ENCODE assay signal across 26 cellular contexts in genomic region chr2:168874368-168875005, GRCh38. TPM values are rescaled to one million over a fixed set of nuclear protein-coding genes. Genes with fewer than 3 reads are reported as not detected.
"Had no signal": no experiment of that assay in that cellular context is flagged by ENCODE, and none has a peak within 500 bp of the region (broad histone marks: within the 10 kb centered on the region; RNA-seq: fewer than 3 reads in every experiment).

No MANE protein-coding gene starts in this region.

- H3K9me3 Mint-ChIP-seq: activated naive CD8-positive, alpha-beta T cell treated with anti-CD3 and anti-CD28 coated beads, Interleukin-2, amount 50 U/mL, for 24 hours; immature natural killer cell; natural killer cell had no signal

- DNase-seq: activated CD4-positive, alpha-beta T cell treated with anti-CD3 and anti-CD28 coated beads, Interleukin-2, amount 50 U/mL, for 4 hours; activated gamma-delta T cell; activated naive CD4-positive, alpha-beta T cell treated with anti-CD3 and anti-CD28 coated beads, Interleukin-2, amount 50 U/mL, for 16 hours; activated naive CD8-positive, alpha-beta T cell treated with anti-CD3 and anti-CD28 coated beads, Interleukin-2, amount 50 U/mL, for 24 hours; cerebellar nuclear complex; cortex of kidney; effector CD4-positive, alpha-beta T cell; erythroblast; foreskin keratinocyte; immature natural killer cell; kidney glomerular epithelial cell; left ventricle myocardium inferior; natural killer cell; spleen; stimulated activated CD4-positive, alpha-beta T cell treated with anti-CD3 and anti-CD28 coated beads, Interleukin-4, amount 100 ng/mL, for 24 hours; stimulated activated naive CD8-positive, alpha-beta T cell treated with anti-CD3 and anti-CD28 coated beads, Interleukin-15, Interleukin-2, amounts not matched to agents 100 U/mL and 50 U/mL, for 24 hours; upper lobe of right lung; WERI-Rb-1 had no signal

- H2AFZ ChIP-seq: hepatocyte had no signal

- ATAC-seq: activated naive CD8-positive, alpha-beta T cell treated with anti-CD3 and anti-CD28 coated beads, Interleukin-2, amount 50 U/mL, for 24 hours; foreskin keratinocyte; natural killer cell; stimulated activated naive CD8-positive, alpha-beta T cell treated with anti-CD3 and anti-CD28 coated beads, Interleukin-15, Interleukin-2, amounts not matched to agents 100 U/mL and 50 U/mL, for 24 hours; upper lobe of right lung had no signal

- H3K4me3 Mint-ChIP-seq: activated naive CD8-positive, alpha-beta T cell treated with anti-CD3 and anti-CD28 coated beads, Interleukin-2, amount 50 U/mL, for 24 hours; immature natural killer cell; natural killer cell; T-helper 2 cell treated with Interferon-gamma antibody and Interleukin-4, amounts not matched to agents 5 μg/mL and 100 μg/mL, for 36 hours had no signal

- H3K27me3 Mint-ChIP-seq: activated naive CD8-positive, alpha-beta T cell treated with anti-CD3 and anti-CD28 coated beads, Interleukin-2, amount 50 U/mL, for 24 hours had no signal

- H3K36me3 ChIP-seq: left ventricle myocardium inferior, prostate gland, upper lobe of right lung had no signal

- H3K79me2 ChIP-seq: hepatocyte had no signal

- H3K36me3 Mint-ChIP-seq: immature natural killer cell, natural killer cell had no signal

- H3K4me3 ChIP-seq: hepatocyte, left ventricle myocardium inferior, prostate gland, spleen, upper lobe of right lung had no signal

- H3K4me1 ChIP-seq: foreskin keratinocyte, left ventricle myocardium inferior, prostate gland, spleen, upper lobe of right lung had no signal

- H3K27ac Mint-ChIP-seq: activated naive CD8-positive, alpha-beta T cell treated with anti-CD3 and anti-CD28 coated beads, Interleukin-2, amount 50 U/mL, for 24 hours; immature natural killer cell; natural killer cell; T-helper 2 cell treated with Interferon-gamma antibody and Interleukin-4, amounts not matched to agents 5 μg/mL and 100 μg/mL, for 36 hours had no signal

- H3K27me3 ChIP-seq: foreskin keratinocyte, hepatocyte, spleen, upper lobe of right lung had no signal

- H3K9me3 ChIP-seq: prostate gland, upper lobe of right lung had no signal

- H3K4me2 ChIP-seq: hepatocyte had no signal

- FAIRE-seq: endometrium had no signal

- H3K27ac ChIP-seq: foreskin keratinocyte, hepatocyte, left ventricle myocardium inferior, prostate gland, spleen, upper lobe of right lung, WERI-Rb-1 had no signal

RNA-seq across cellular contexts. Expression of gene SPC25, which starts 15.7 kb away (rescaled TPM):
- total RNA-seq: subcutaneous adipose tissue had no signal

RNA-seq across cellular contexts. Expression of gene G6PC2, which starts 26.6 kb away (rescaled TPM):
- total RNA-seq: activated CD8-positive, alpha-beta memory T cell treated with anti-CD3 and anti-CD28 coated beads for 36 hours; foreskin keratinocyte; hepatocyte; left ventricle myocardium inferior; lung microvascular endothelial cell; natural killer cell; osteocyte; prostate gland; spleen; subcutaneous adipose tissue; upper lobe of right lung had no signal
- polyA plus RNA-seq: foreskin keratinocyte, hepatocyte, immature natural killer cell, spleen had no signal
